ENCODE assay signal across 1 cellular context in genomic region chr17:27268394-27269085, GRCh38.
A peak's percentile ranks its signal among the peaks of the same experiment; 100 is the strongest.
TF ChIP-seq lines count a peak whose summit lies in the region.

No MANE protein-coding gene starts in this region.

TF ChIP-seq in K562, 482 proteins besides CTCF, POLR2A, EP300 and RAD21 (continued from another document):
- TF ChIP-seq TFE3 (CRISPR knock-in tag; IDR thresholded peaks at IDR 0.05) (peak; percentile 62), ELK3 (CRISPR knock-in tag; IDR thresholded peaks at IDR 0.05) (no peak), LARP7 (IDR thresholded peaks at IDR 0.05) (no peak), RFX1 (IDR thresholded peaks at IDR 0.05) (peak; percentile 61)
